ENCODE assay signal across 1 cellular context in genomic region chr19:4686700-4687099, GRCh38.
TF ChIP-seq lines count a peak whose summit lies in the region.

No MANE protein-coding gene starts in this region.

TF ChIP-seq in K562, 482 proteins besides CTCF, POLR2A, EP300 and RAD21:
- TF ChIP-seq ZBTB33 (CRISPR knock-in tag; IDR thresholded peaks at IDR 0.05) (peak; percentile 88), BDP1 (IDR thresholded peaks at IDR 0.05; ENCODE audit: insufficient read depth, insufficient read length) (no peak), ATF2 (CRISPR knock-in tag; IDR thresholded peaks at IDR 0.05) (no peak), EP400 (IDR thresholded peaks at IDR 0.05) (no peak), BCOR (IDR thresholded peaks at IDR 0.05) (no peak)
